Comparison of ENCODE assay signal across 13 cellular contexts in genomic region chr1:41045740-41046139, GRCh38. TPM values are rescaled to one million over a fixed set of nuclear protein-coding genes. Genes with fewer than 3 reads are reported as not detected.
DNase-seq lines count a peak whose midpoint lies in the region; ATAC-seq and TF ChIP-seq lines count a peak whose summit lies in the region.
"Had no signal": no experiment of that assay in that cellular context is flagged by ENCODE, and none has a peak within 500 bp of the region (broad histone marks: within the 10 kb centered on the region; RNA-seq: fewer than 3 reads in every experiment).

No MANE protein-coding gene starts in this region.

- TF ChIP-seq POLR2A in vagina (IDR thresholded peaks at IDR 0.05), result no peak

- POLR2A ChIA-PET in WTC11 (lab: Charles Lee), result no interaction called here

- no peak overlapping the region for H2AFZ ChIP-seq in fibroblast of lung (ENCODE audit: low read length)
- H2AFZ ChIP-seq: GM23338 had no signal

- H3K4me3 ChIP-seq in fibroblast of lung (replicated peaks in 1 of 4; ENCODE audit: control extremely low read depth in 1 of 4, insufficient read depth in 1 of 4, low read depth in 3 of 4, low read length in 4 of 4) (no peak overlapping the region), vagina (no peak overlapping the region)
- H3K4me3 ChIP-seq: GM23338 had no signal

- no peak overlapping the region for H3K4me2 ChIP-seq in fibroblast of lung (ENCODE audit: extremely low read depth, insufficient read depth, low read length)
- H3K4me2 ChIP-seq: GM23338 had no signal

- H3K79me2 ChIP-seq in fibroblast of lung (ENCODE audit: control insufficient read depth, insufficient read depth, low read length), result no peaks in the 10 kb centered on the region

- H3K4me1 ChIP-seq in fibroblast of lung (ENCODE audit: control insufficient read depth, extremely low read depth, insufficient read depth, low read length), result no peaks in the 10 kb centered on the region
- peaks cover 6% of the 10 kb centered on the region for H3K4me1 ChIP-seq in vagina

- no peak overlapping the region for H3K9ac ChIP-seq in fibroblast of lung (ENCODE audit: insufficient read depth, low read length)

- no peaks in the 10 kb centered on the region for H3K9me3 Mint-ChIP-seq in T-helper 2 cell treated with Interferon-gamma antibody and Interleukin-4, amounts not matched to agents 5 μg/mL and 100 μg/mL, for 36 hours
- H3K9me3 Mint-ChIP-seq in WTC11, result no peaks in the 10 kb centered on the region
- H3K9me3 Mint-ChIP-seq: activated T-cell treated with anti-CD3 and anti-CD28 coated beads, Interleukin-2, amount 50 U/mL, for 4 hours; GM23338 had no signal

- H3K27ac Mint-ChIP-seq in T-helper 2 cell treated with Interferon-gamma antibody and Interleukin-4, amounts not matched to agents 5 μg/mL and 100 μg/mL, for 36 hours, result peak overlapping the region; percentile 33
- H3K27ac Mint-ChIP-seq in WTC11, result no peak overlapping the region
- H3K27ac Mint-ChIP-seq: GM23338 had no signal

- peaks cover 14% of the 10 kb centered on the region for H3K36me3 Mint-ChIP-seq in T-helper 2 cell treated with Interferon-gamma antibody and Interleukin-4, amounts not matched to agents 5 μg/mL and 100 μg/mL, for 36 hours (ENCODE audit: low read depth)
- H3K36me3 Mint-ChIP-seq in WTC11, result peaks cover 7% of the 10 kb centered on the region; the same call in 1 of the 2 replicates

- no peak overlapping the region for H3K4me3 Mint-ChIP-seq in T-helper 2 cell treated with Interferon-gamma antibody and Interleukin-4, amounts not matched to agents 5 μg/mL and 100 μg/mL, for 36 hours
- no peak overlapping the region for H3K4me3 Mint-ChIP-seq in WTC11
- H3K4me3 Mint-ChIP-seq: activated T-cell treated with anti-CD3 and anti-CD28 coated beads, Interleukin-2, amount 50 U/mL, for 4 hours; GM23338 had no signal

- CTCF ChIA-PET in WTC11 (lab: Charles Lee), result no interaction called here

- H3K27me3 Mint-ChIP-seq in T-helper 2 cell treated with Interferon-gamma antibody and Interleukin-4, amounts not matched to agents 5 μg/mL and 100 μg/mL, for 36 hours (ENCODE audit: low read depth), result no peaks in the 10 kb centered on the region
- H3K27me3 Mint-ChIP-seq in WTC11 (ENCODE audit: low read depth), result no peaks in the 10 kb centered on the region

- H4K20me1 ChIP-seq in fibroblast of lung (ENCODE audit: control insufficient read depth, extremely low read depth, insufficient read depth, low read length), result no peaks in the 10 kb centered on the region

- peaks cover 13% of the 10 kb centered on the region for H3K4me1 Mint-ChIP-seq in T-helper 2 cell treated with Interferon-gamma antibody and Interleukin-4, amounts not matched to agents 5 μg/mL and 100 μg/mL, for 36 hours (ENCODE audit: low read depth)
- no peaks in the 10 kb centered on the region for H3K4me1 Mint-ChIP-seq in WTC11

- TF ChIP-seq CTCF in fibroblast of lung (conservative IDR thresholded peaks at IDR 0.05 in 1 of 2, IDR thresholded peaks at IDR 0.05 in 1 of 2; ENCODE audit: low read depth in 1 of 2, low read length in 2 of 2) (no peak), vagina (IDR thresholded peaks at IDR 0.05) (no peak), WTC11 (IDR thresholded peaks at IDR 0.05) (no peak)

- H3K36me3 ChIP-seq in fibroblast of lung (ENCODE audit: control insufficient read depth, insufficient read depth, low read length) (peaks cover 6% of the 10 kb centered on the region), vagina (peaks cover 0 to 17% of the 10 kb centered on the region in 2 donors)

- no peaks in the 10 kb centered on the region for H3K27me3 ChIP-seq in fibroblast of lung (ENCODE audit: control insufficient read depth, insufficient read depth, low read length)
- H3K27me3 ChIP-seq in vagina, result no peaks in the 10 kb centered on the region
- H3K27me3 ChIP-seq: neutrophil had no signal

- DNase-seq in T-helper 2 cell treated with Interferon-gamma antibody and Interleukin-4, amounts not matched to agents 5 μg/mL and 100 μg/mL, for 36 hours (ENCODE audit: low spot score), result no peak
- DNase-seq in T-helper 2 cell (no peak), fibroblast of lung (ENCODE audit: low read depth in 2 of 2) (peak; percentile 48 to 83), mucosa of gallbladder (ENCODE audit: low spot score) (peak; percentile 79), vagina (ENCODE audit: extremely low spot score in 2 of 2) (no peak), WTC11 (ENCODE audit: low spot score) (no peak), NCI-H2107 (lab: John Stamatoyannopoulos, UW) (no peak), NCI-H82 treated with DMSO at 0.1 percent for 48 hours (lab: John Stamatoyannopoulos, UW; ENCODE audit: unreplicated experiment) (no peak)
- DNase-seq: ACHN; activated T-cell treated with anti-CD3 and anti-CD28 coated beads, Interleukin-2, amount 50 U/mL, for 4 hours; SW 1271 had no signal

- H3K9me3 ChIP-seq in fibroblast of lung (ENCODE audit: control insufficient read depth, insufficient read depth, low read depth, low read length) (no peaks in the 10 kb centered on the region), vagina (no peaks in the 10 kb centered on the region)
- H3K9me3 ChIP-seq: neutrophil had no signal

- H3K27ac ChIP-seq in fibroblast of lung (ENCODE audit: insufficient read depth, low read length) (no peak overlapping the region), vagina (peak overlapping the region; percentile 42)
- H3K27ac ChIP-seq: neutrophil had no signal

- ATAC-seq in WTC11, result no peak
- ATAC-seq: activated T-cell treated with anti-CD3 and anti-CD28 coated beads, Interleukin-2, amount 50 U/mL, for 4 hours; GM23338 had no signal

- intact Hi-C loops in vagina (cut with DNase I), result no loop called here

TF ChIP-seq in WTC11, 78 proteins besides CTCF, POLR2A, EP300 and RAD21:
- no peak for TF ChIP-seq E2F1 (CRISPR knock-in tag; IDR thresholded peaks at IDR 0.05)
- TF ChIP-seq ATF6 (CRISPR knock-in tag; IDR thresholded peaks at IDR 0.05), result no peak
- no peak for TF ChIP-seq ZNF671 (CRISPR knock-in tag; IDR thresholded peaks at IDR 0.05)
- TF ChIP-seq ZNF281 (CRISPR knock-in tag; IDR thresholded peaks at IDR 0.05), result no peak

RNA-seq across cellular contexts. Expression of gene SLFNL1, which starts 24.2 kb away (rescaled TPM):
- 0.51 and 0.66 TPM in 2 replicates for total RNA-seq in fibroblast of lung
- polyA plus RNA-seq in fibroblast of lung, result 0.01 TPM in 1 of 2 replicates, not detected in the other
- polyA plus RNA-seq in fibroblast of lung (2012), result 0.06 TPM in 2 replicates
- not detected in 2 replicates for polyA minus RNA-seq in fibroblast of lung (ENCODE audit: low replicate concordance)
- total RNA-seq in mucosa of gallbladder, result 0.60 TPM
- total RNA-seq in vagina, result 1.2 TPM
- total RNA-seq in WTC11 (2021), result 0.05 TPM in 1 of 3 replicates, not detected in the others

Comparison
In these comparisons a context has a peak if more than half of its experiments do, and no peak if none do; other contexts are left out.
1. DNase-seq: peak in fibroblast of lung (2 of 2) and mucosa of gallbladder (single experiment); none in T-helper 2 cell treated with Interferon-gamma antibody and Interleukin-4, amounts not matched to agents 5 μg/mL and 100 μg/mL, for 36 hours (single experiment), T-helper 2 cell (0 of 5), vagina (0 of 2), WTC11 (single experiment), NCI-H2107 (single experiment) and NCI-H82 treated with DMSO at 0.1 percent for 48 hours (single experiment).